In genomic region chr3:156290917-156291268, GRCh38 we compare ENCODE assay signal across 10 cellular contexts.
A peak's percentile ranks its signal among the peaks of the same experiment; 100 is the strongest.
DNase-seq lines count a peak whose midpoint lies in the region; ATAC-seq and TF ChIP-seq lines count a peak whose summit lies in the region.
"Had no signal": no experiment of that assay in that cellular context is flagged by ENCODE, and none has a peak within 500 bp of the region (broad histone marks: within the 10 kb centered on the region; RNA-seq: fewer than 3 reads in every experiment).

No MANE protein-coding gene starts in this region.

- H4K20me1 ChIP-seq in BLaER1: no peaks in the 10 kb centered on the region

- H3K4me2 ChIP-seq in BLaER1: peak overlapping the region; percentile 64

- peaks cover 15% of the 10 kb centered on the region for H3K4me1 ChIP-seq in BLaER1
- peaks cover 9% of the 10 kb centered on the region for H3K4me1 ChIP-seq in NT2/D1 (ENCODE audit: insufficient read depth, insufficient read length)
- H3K4me1 ChIP-seq in foreskin keratinocyte: no peaks in the 10 kb centered on the region
- H3K4me1 ChIP-seq in rectal smooth muscle tissue (ENCODE audit: control insufficient read depth, insufficient read depth, low read length): no peaks in the 10 kb centered on the region

- H3K36me3 ChIP-seq in BLaER1: no peaks in the 10 kb centered on the region
- no peaks in the 10 kb centered on the region for H3K36me3 ChIP-seq in NT2/D1 (ENCODE audit: insufficient read depth, insufficient read length, low read length)
- H3K36me3 ChIP-seq in rectal smooth muscle tissue (ENCODE audit: control insufficient read depth, insufficient read depth, low read length): no peaks in the 10 kb centered on the region

- peak overlapping the region; percentile 18; the same call in 1 of the 2 replicates for H3K4me3 ChIP-seq in BLaER1
- H3K4me3 ChIP-seq in NT2/D1 (ENCODE audit: insufficient read length, low read depth): peak overlapping the region; percentile 38
- H3K4me3 ChIP-seq in rectal smooth muscle tissue (ENCODE audit: low read length): peak overlapping the region; percentile 55

- no peak for DNase-seq in NT2/D1 (ENCODE audit: low read depth, low spot score)
- DNase-seq in foreskin keratinocyte: no peak
- DNase-seq in activated CD4-positive, alpha-beta T cell treated with anti-CD3 and anti-CD28 coated beads for 48 hours: no peak
- DNase-seq in T1000 (lab: John Stamatoyannopoulos, UW): no peak
- no peak for DNase-seq in activated gamma-delta T cell treated with Interleukin-2 at 50 U/mL for 16 hours
- DNase-seq: activated CD4-positive, alpha-beta memory T cell treated with anti-CD3 and anti-CD28 coated beads for 36 hours; NCI-H446 had no signal

- H3K27ac ChIP-seq in BLaER1 (no peak overlapping the region), foreskin keratinocyte (no peak overlapping the region), rectal smooth muscle tissue (ENCODE audit: low read depth, low read length) (no peak overlapping the region)

- H3K9ac ChIP-seq in BLaER1 (no peak overlapping the region), NT2/D1 (ENCODE audit: insufficient read length, low read depth) (no peak overlapping the region), rectal smooth muscle tissue (ENCODE audit: low read length) (no peak overlapping the region)

- no peaks in the 10 kb centered on the region for H3K9me3 ChIP-seq in BLaER1
- H3K9me3 ChIP-seq in NT2/D1 (ENCODE audit: insufficient read depth, low read length): no peaks in the 10 kb centered on the region

- H3K27me3 ChIP-seq in BLaER1: peaks cover 20% of the 10 kb centered on the region
- H3K27me3 ChIP-seq in NT2/D1 (ENCODE audit: insufficient read depth, insufficient read length): peaks cover 65% of the 10 kb centered on the region
- H3K27me3 ChIP-seq in foreskin keratinocyte: peaks cover 69% of the 10 kb centered on the region
- H3K27me3 ChIP-seq in rectal smooth muscle tissue (ENCODE audit: control insufficient read depth, insufficient read depth, low read length): peaks cover 4% of the 10 kb centered on the region

- TF ChIP-seq CTCF in foreskin keratinocyte (conservative IDR thresholded peaks at IDR 0.05): no peak

- ATAC-seq in foreskin keratinocyte (peak; percentile 28), GM21367 (IDR thresholded peaks at IDR 0.05; ENCODE audit: unreplicated experiment) (no peak)
